18 cellular contexts compared by ENCODE assay signal in the genomic region with DNA sequence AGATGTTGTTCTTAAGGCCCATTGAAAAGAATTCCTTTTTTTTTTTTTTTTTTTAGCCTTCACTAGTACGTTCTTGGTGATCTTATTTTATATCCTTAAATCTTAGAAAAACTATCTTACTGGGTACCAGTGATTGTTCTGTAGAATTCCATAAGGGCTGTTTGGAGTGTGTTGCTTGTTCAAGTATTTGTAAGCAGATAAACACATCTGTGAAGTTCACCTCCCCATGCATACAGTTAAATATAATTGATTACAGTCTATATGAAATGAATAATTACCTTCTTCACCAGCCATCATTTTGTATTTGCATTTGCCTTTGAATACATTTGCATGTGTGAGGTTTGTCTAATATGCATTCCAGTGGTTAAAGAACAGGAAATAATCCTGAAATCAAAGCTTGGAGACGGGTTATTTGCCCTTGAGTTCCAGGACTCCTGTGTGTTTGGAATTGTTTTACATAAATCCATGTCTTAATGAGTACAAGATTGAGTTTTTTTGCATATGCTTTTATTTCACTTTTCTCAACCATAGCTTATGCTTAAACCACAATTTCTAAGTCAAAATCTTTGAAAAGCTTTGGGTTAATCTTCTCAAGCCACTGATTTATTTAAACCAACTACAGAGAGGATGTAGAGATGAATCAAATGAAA.
DNase-seq lines count a peak whose midpoint lies in the region; ATAC-seq and TF ChIP-seq lines count a peak whose summit lies in the region.
"Had no signal": no experiment of that assay in that cellular context is flagged by ENCODE, and none has a peak within 500 bp of the region (broad histone marks: within the 10 kb centered on the region; RNA-seq: fewer than 3 reads in every experiment).

No MANE protein-coding gene starts in this region.

- in situ Hi-C loops in Panc1 (cut with HindIII; ENCODE audit: low pct_unique_long_range_greater_than_20kb, low sequenced_read_pairs) = no loop called here

- peaks cover 38% of the 10 kb centered on the region for H3K36me3 Mint-ChIP-seq in HFFc6 (ENCODE audit: low read depth)
- peaks cover 59% of the 10 kb centered on the region for H3K36me3 Mint-ChIP-seq in mesothelial cell of epicardium
- peaks cover 31 to 61% of the 10 kb centered on the region in 2 donors for H3K36me3 Mint-ChIP-seq in stimulated activated naive B cell treated with anti-CD40 and anti-IgM and Interleukin-4, amounts not matched to agents 10 μg/mL and 1 μg/mL and 100 μg/mL, for 72 hours

- no peaks in the 10 kb centered on the region; the same call in 1 of the 2 replicates for H3K27me3 Mint-ChIP-seq in HFFc6 (ENCODE audit: insufficient read depth)
- H3K27me3 Mint-ChIP-seq in mesothelial cell of epicardium (ENCODE audit: low read depth) = no peaks in the 10 kb centered on the region
- H3K27me3 Mint-ChIP-seq in stimulated activated naive B cell treated with anti-CD40 and anti-IgM and Interleukin-4, amounts not matched to agents 10 μg/mL and 1 μg/mL and 100 μg/mL, for 72 hours = no peaks in the 10 kb centered on the region

- CTCF ChIA-PET in Panc1 (lab: Charles Lee) = no interaction called here

- H3K4me1 ChIP-seq in Panc1 (ENCODE audit: control insufficient read depth, insufficient read depth, low read length) = no peaks in the 10 kb centered on the region

- H3K27me3 ChIP-seq in Panc1 (ENCODE audit: control insufficient read depth, insufficient read depth, low read length) = no peaks in the 10 kb centered on the region

- POLR2A ChIA-PET in Panc1 (lab: Charles Lee) = no interaction called here

- intact Hi-C loops in Panc1 (cut with micrococcal nuclease; ENCODE audit: unreplicated experiment) = no loop called here

- H3K9me3 Mint-ChIP-seq in HFFc6 (no peaks in the 10 kb centered on the region), mesothelial cell of epicardium (peaks cover 20% of the 10 kb centered on the region)
- no peaks in the 10 kb centered on the region for H3K9me3 Mint-ChIP-seq in stimulated activated naive B cell treated with anti-CD40 and anti-IgM and Interleukin-4, amounts not matched to agents 10 μg/mL and 1 μg/mL and 100 μg/mL, for 72 hours

- DNase-seq in HFFc6 (no peak), Panc1 (ENCODE audit: low read depth, low spot score) (no peak), choroid plexus epithelial cell (ENCODE audit: low read depth) (peak; percentile 31), mesothelial cell of epicardium (ENCODE audit: low spot score in 2 of 2, unreplicated experiment in 2 of 2) (no peak), NOMO-1 treated with dmso at 0.1 percent for 144 hours (lab: John Stamatoyannopoulos, UW; ENCODE audit: unreplicated experiment) (no peak)
- DNase-seq in stimulated activated naive B cell treated with anti-CD40 and anti-IgM and Interleukin-4, amounts not matched to agents 10 μg/mL and 1 μg/mL and 100 μg/mL, for 72 hours = no peak
- DNase-seq: ACHN, AML-193, DMS79 treated with DMSO at 0.1 percent for 48 hours, NCI-H1105 treated with DMSO at 0.1 percent for 48 hours, NCI-H1694 treated with DMSO at 0.1 percent for 48 hours, NCI-H510A, PC-3, SIG-M5 had no signal

- H3K4me3 ChIP-seq in Panc1 (ENCODE audit: low read depth in 2 of 2, low read length in 2 of 2) (no peak overlapping the region), choroid plexus epithelial cell (ENCODE audit: low read depth, low read length) (no peak overlapping the region)
- H3K4me3 ChIP-seq: K562 had no signal

- peaks cover 6% of the 10 kb centered on the region; the same call in 1 of the 2 replicates for H3K36me3 ChIP-seq in Panc1 (ENCODE audit: control insufficient read depth, insufficient read depth, low read length)

- H3K9me3 ChIP-seq in Panc1 (ENCODE audit: control insufficient read depth, insufficient read depth, low read depth, low read length) = no peaks in the 10 kb centered on the region

- peaks cover 43% of the 10 kb centered on the region for H3K4me1 Mint-ChIP-seq in HFFc6 (ENCODE audit: low read depth)
- H3K4me1 Mint-ChIP-seq in mesothelial cell of epicardium = peaks cover 14% of the 10 kb centered on the region
- no peaks in the 10 kb centered on the region for H3K4me1 Mint-ChIP-seq in stimulated activated naive B cell treated with anti-CD40 and anti-IgM and Interleukin-4, amounts not matched to agents 10 μg/mL and 1 μg/mL and 100 μg/mL, for 72 hours

- BruUV-seq in Panc1 (replicated peaks; lab: Mats Ljungman, UMichigan) = TSS peak; percentile 38

- ATAC-seq in Panc1 = no peak
- no peak for ATAC-seq in GM18868 (IDR thresholded peaks at IDR 0.05; ENCODE audit: unreplicated experiment)
- no peak for ATAC-seq in stimulated activated naive B cell treated with anti-CD40 and anti-IgM and Interleukin-4, amounts not matched to agents 10 μg/mL and 1 μg/mL and 100 μg/mL, for 72 hours (replicated peaks)
- ATAC-seq: K562, PC-3 had no signal

- H3K4me3 Mint-ChIP-seq in HFFc6 = no peak overlapping the region
- H3K4me3 Mint-ChIP-seq in mesothelial cell of epicardium = no peak overlapping the region
- H3K4me3 Mint-ChIP-seq in stimulated activated naive B cell treated with anti-CD40 and anti-IgM and Interleukin-4, amounts not matched to agents 10 μg/mL and 1 μg/mL and 100 μg/mL, for 72 hours = no peak overlapping the region

- H3K27ac Mint-ChIP-seq in HFFc6 (peak overlapping the region; percentile 38), mesothelial cell of epicardium (peak overlapping the region; percentile 55)
- no peak overlapping the region for H3K27ac Mint-ChIP-seq in stimulated activated naive B cell treated with anti-CD40 and anti-IgM and Interleukin-4, amounts not matched to agents 10 μg/mL and 1 μg/mL and 100 μg/mL, for 72 hours

- TF ChIP-seq CTCF in HFFc6 (IDR thresholded peaks at IDR 0.05) (no peak), Panc1 (IDR thresholded peaks at IDR 0.05) (no peak), choroid plexus epithelial cell (conservative IDR thresholded peaks at IDR 0.05; ENCODE audit: low read depth, low read length) (no peak), mesothelial cell of epicardium (IDR thresholded peaks at IDR 0.05; ENCODE audit: unreplicated experiment) (no peak)

- no peak overlapping the region for H3K27ac ChIP-seq in Panc1 (ENCODE audit: low read length)
- H3K27ac ChIP-seq: C4-2B, RWPE1 had no signal
